9 cellular contexts compared by ENCODE assay signal in the genomic region with DNA sequence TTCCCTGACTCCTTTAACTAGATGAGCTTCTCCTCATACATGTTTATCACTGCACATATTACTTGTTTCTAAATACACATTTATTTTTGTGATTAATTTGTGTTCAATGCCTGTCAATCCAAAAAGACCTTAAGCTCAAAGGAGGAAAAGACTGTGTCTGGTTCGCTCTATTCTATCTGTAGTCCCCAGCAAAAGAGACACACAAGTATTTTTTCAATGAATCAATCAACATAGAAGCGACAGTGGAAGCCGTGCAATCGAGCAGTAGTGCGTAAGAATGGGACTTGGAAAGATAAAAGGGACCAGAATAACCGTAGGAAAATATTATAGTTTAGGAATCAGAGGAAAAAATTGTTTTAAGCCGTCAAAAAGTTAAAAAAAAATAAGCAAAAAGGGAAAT. TPM values are rescaled to one million over a fixed set of nuclear protein-coding genes. Genes with fewer than 3 reads are reported as not detected.
DNase-seq lines count a peak whose midpoint lies in the region; ATAC-seq and TF ChIP-seq lines count a peak whose summit lies in the region.
"Had no signal": no experiment of that assay in that cellular context is flagged by ENCODE, and none has a peak within 500 bp of the region (broad histone marks: within the 10 kb centered on the region; RNA-seq: fewer than 3 reads in every experiment).

No MANE protein-coding gene starts in this region.

- H3K4me3 ChIP-seq in CD4-positive, alpha-beta memory T cell (ENCODE audit: low read length in 2 of 2) = peak overlapping the region in 1 of 2 donors; percentile 62
- H3K4me3 ChIP-seq in LNCaP clone FGC (ENCODE audit: low read depth, low read length) (peak overlapping the region; percentile 88), dorsolateral prefrontal cortex (peak overlapping the region in 56 of 59 donors; percentile 57 to 98 (median 86))

- H3K27ac Mint-ChIP-seq in CD4-positive, alpha-beta memory T cell = peak overlapping the region; percentile 70 to 98 (median 95)
- H3K27ac Mint-ChIP-seq in neural crest cell (ENCODE audit: unreplicated experiment) = peak overlapping the region; percentile 99

- H3K4me1 Mint-ChIP-seq in CD4-positive, alpha-beta memory T cell = peaks cover 33 to 48% (median 38%) of the 10 kb centered on the region in 4 donors
- H3K4me1 Mint-ChIP-seq in neural crest cell = peaks cover 42% of the 10 kb centered on the region

- H3K4me3 Mint-ChIP-seq in CD4-positive, alpha-beta memory T cell = peak overlapping the region; percentile 87 to 95 (median 94)
- H3K4me3 Mint-ChIP-seq in neural crest cell = peak overlapping the region; percentile 86

- POLR2A ChIA-PET in CD4-positive, alpha-beta memory T cell (lab: Charles Lee; ENCODE audit: partially characterized antibody) = interaction anchor here (1.5 to 3.4 kb wide), 3 partner anchors 26 to 555 kb away, joined by 3 to 62 read pairs (median 12); a partner anchor contains a TSS

- peaks cover 0 to 9% of the 10 kb centered on the region in 2 donors for H3K36me3 Mint-ChIP-seq in CD4-positive, alpha-beta memory T cell
- H3K36me3 Mint-ChIP-seq in neural crest cell (ENCODE audit: low read depth) = peaks cover 4% of the 10 kb centered on the region

- H3K36me3 ChIP-seq in CD4-positive, alpha-beta memory T cell (ENCODE audit: insufficient read depth, low read length) = no peaks in the 10 kb centered on the region

- intact Hi-C loops in CD4-positive, alpha-beta memory T cell (cut with micrococcal nuclease) = loop anchor here (2.0 kb wide), 2 partner anchors 123 to 461 kb away; a partner anchor contains a TSS
- intact Hi-C loops in dorsolateral prefrontal cortex (cut with DNase I) = loop anchor here in 1 of 2 donors (2.0 kb wide), 2 partner anchors 25 to 585 kb away; a partner anchor contains a TSS

- ATAC-seq in GM18858 (IDR thresholded peaks at IDR 0.05; ENCODE audit: unreplicated experiment) (no peak), GM18505 (IDR thresholded peaks at IDR 0.05; ENCODE audit: unreplicated experiment) (no peak)

- H3K9me3 ChIP-seq in CD4-positive, alpha-beta memory T cell (ENCODE audit: control insufficient read depth in 1 of 2, low read length in 2 of 2) = no peaks in the 10 kb centered on the region

- TF ChIP-seq POLR2A in GM18505 (IDR thresholded peaks at IDR 0.05; ENCODE audit: borderline replicate concordance, extremely low read depth, insufficient read depth, insufficient read length) = no peak

- H3K27ac ChIP-seq in CD4-positive, alpha-beta memory T cell (ENCODE audit: low read depth, low read length) = peak overlapping the region; percentile 89
- H3K27ac ChIP-seq in dorsolateral prefrontal cortex = no peak overlapping the region

- H3K27me3 Mint-ChIP-seq in CD4-positive, alpha-beta memory T cell = no peaks in the 10 kb centered on the region
- no peaks in the 10 kb centered on the region for H3K27me3 Mint-ChIP-seq in neural crest cell (ENCODE audit: low read depth)

- H3K27me3 ChIP-seq in CD4-positive, alpha-beta memory T cell (ENCODE audit: insufficient read depth, low read length) = no peaks in the 10 kb centered on the region
- H3K27me3 ChIP-seq in dorsolateral prefrontal cortex = no peaks in the 10 kb centered on the region

- DNase-seq in CD4-positive, alpha-beta memory T cell = no peak
- DNase-seq in LNCaP clone FGC (ENCODE audit: low read depth) = no peak
- no peak for DNase-seq in dorsolateral prefrontal cortex
- DNase-seq in neural crest cell (ENCODE audit: low read depth, low spot score) = no peak
- DNase-seq in NCI-H2227 treated with DMSO at 0.1 percent for 48 hours (lab: John Stamatoyannopoulos, UW) = no peak
- DNase-seq in NCI-H446 (lab: John Stamatoyannopoulos, UW) = no peak
- DNase-seq: NCI-H345 had no signal

- TF ChIP-seq CTCF in LNCaP clone FGC (IDR thresholded peaks at IDR 0.05; ENCODE audit: control insufficient read depth, extremely low read depth, insufficient read depth) (no peak), dorsolateral prefrontal cortex (IDR thresholded peaks at IDR 0.05 in 54 of 56, conservative IDR thresholded peaks at IDR 0.05 in 2 of 56; ENCODE audit: low read depth in 1 of 56, partially characterized antibody in 56 of 56) (no peak), neural crest cell (conservative IDR thresholded peaks at IDR 0.05) (no peak)

- CTCF ChIA-PET in CD4-positive, alpha-beta memory T cell (lab: Charles Lee; ENCODE audit: partially characterized antibody) = interaction anchor here (1.6 to 2.1 kb wide), 4 partner anchors 10 to 420 kb away, joined by 4 to 16 read pairs (median 6); a partner anchor contains a TSS

- peaks cover 40% of the 10 kb centered on the region for H3K4me1 ChIP-seq in CD4-positive, alpha-beta memory T cell (ENCODE audit: insufficient read depth, low read length)

- no peaks in the 10 kb centered on the region for H3K9me3 Mint-ChIP-seq in CD4-positive, alpha-beta memory T cell
- no peaks in the 10 kb centered on the region for H3K9me3 Mint-ChIP-seq in neural crest cell

RNA-seq across cellular contexts. Expression of a gene that starts 1.0 kb away (rescaled TPM):
- total RNA-seq in CD4-positive, alpha-beta memory T cell = 1 to 10 TPM; 4.0 to 4.1 TPM
- polyA plus RNA-seq in CD4-positive, alpha-beta memory T cell = 1 to 10 TPM; 1.4 to 3.3 TPM
- total RNA-seq in dorsolateral prefrontal cortex (1 to 10 TPM; 2.1 to 8.9 (median 5.0) TPM), neural crest cell (56.2 and 60.6 TPM in 2 replicates)

RNA-seq across cellular contexts. Expression of a gene that starts 1.1 kb away (rescaled TPM):
- total RNA-seq in CD4-positive, alpha-beta memory T cell = 10 to 100 TPM; 19.2 to 24.5 TPM
- polyA plus RNA-seq in CD4-positive, alpha-beta memory T cell = 1 to 10 TPM; 3.3 to 3.9 TPM
- total RNA-seq in dorsolateral prefrontal cortex = 10 to 100 TPM; 17.2 to 44.5 (median 26.0) TPM
- 32.8 and 38.6 TPM in 2 replicates for total RNA-seq in neural crest cell

RNA-seq across cellular contexts. Expression of a gene that starts 25.5 kb away (rescaled TPM):
- total RNA-seq in CD4-positive, alpha-beta memory T cell = 10 to 100 TPM; 67.2 to 73.4 TPM
- polyA plus RNA-seq in CD4-positive, alpha-beta memory T cell = 10 to 100 TPM; 82.1 to 89.3 TPM
- 10 to 100 TPM; 35.7 to 78.9 (median 53.0) TPM for total RNA-seq in dorsolateral prefrontal cortex
- total RNA-seq in neural crest cell = 141 and 151 TPM in 2 replicates
